ENCODE assay signal across 8 cellular contexts in the genomic region with DNA sequence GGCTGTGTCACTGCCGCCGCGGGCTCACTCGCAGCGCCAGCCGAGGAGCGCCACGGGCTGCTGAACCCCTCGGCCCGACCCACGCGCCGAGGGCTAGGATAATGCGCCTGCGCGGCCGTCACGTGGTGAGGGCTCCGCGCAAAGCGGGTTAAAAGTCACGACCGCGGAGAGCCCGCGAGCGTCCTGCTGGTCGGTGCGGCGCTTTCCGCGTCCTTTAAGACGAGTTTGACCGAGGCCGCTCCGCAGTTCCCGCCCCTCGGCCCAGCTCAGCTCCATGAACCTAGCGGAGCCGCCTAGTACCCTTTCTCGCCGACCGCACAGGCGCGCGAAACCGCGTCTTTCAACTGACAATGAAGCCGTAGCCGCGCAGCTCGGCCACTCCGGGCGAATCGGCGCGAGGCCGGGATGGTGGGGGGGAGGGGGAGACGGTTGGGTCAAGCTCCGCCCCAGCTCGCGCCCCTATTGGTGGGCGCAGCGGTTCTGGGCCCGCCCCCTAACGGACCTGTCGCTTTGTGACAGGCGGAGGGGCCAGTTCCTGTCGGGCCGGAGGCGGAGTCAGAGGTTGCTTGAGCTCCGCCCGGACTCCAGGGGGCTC. TPM values are rescaled to one million over a fixed set of nuclear protein-coding genes. Genes with fewer than 3 reads are reported as not detected.
A peak's percentile ranks its signal among the peaks of the same experiment; 100 is the strongest.
DNase-seq lines count a peak whose midpoint lies in the region; ATAC-seq and TF ChIP-seq lines count a peak whose summit lies in the region.

No MANE protein-coding gene starts in this region.

- H3K27me3 ChIP-seq in upper lobe of right lung: no peaks in the 10 kb centered on the region

- H3K4me1 Mint-ChIP-seq in T-helper 1 cell treated with Interleukin-12 subunit alpha and Interleukin-12 subunit beta and Interleukin-4 antibody, amounts not matched to agents 30 μg/mL and 1 μg/mL, for 36 hours (ENCODE audit: low read depth): peaks cover 16% of the 10 kb centered on the region

- TF ChIP-seq POLR2A in GM15510 (IDR thresholded peaks at IDR 0.05; ENCODE audit: borderline replicate concordance, extremely low read depth, insufficient read length): peak; percentile 82

- H3K4me3 Mint-ChIP-seq in T-helper 1 cell treated with Interleukin-12 subunit alpha and Interleukin-12 subunit beta and Interleukin-4 antibody, amounts not matched to agents 30 μg/mL and 1 μg/mL, for 36 hours: peak overlapping the region; percentile 98

- peak overlapping the region; percentile 81 for H3K4me3 ChIP-seq in upper lobe of right lung

- intact Hi-C loops in left cardiac atrium (cut with DNase I): no loop called here
- intact Hi-C loops in posterior vena cava (cut with DNase I): no loop called here
- intact Hi-C loops in upper lobe of right lung (cut with DNase I): no loop called here

- peak; percentile 86 for ATAC-seq in HG02885 (IDR thresholded peaks at IDR 0.05; ENCODE audit: poor library complexity, unreplicated experiment)
- peak; percentile 95 to 98 for ATAC-seq in left cardiac atrium
- ATAC-seq in upper lobe of right lung: peak; percentile 95

- no peaks in the 10 kb centered on the region for H3K9me3 Mint-ChIP-seq in T-helper 1 cell treated with Interleukin-12 subunit alpha and Interleukin-12 subunit beta and Interleukin-4 antibody, amounts not matched to agents 30 μg/mL and 1 μg/mL, for 36 hours

- H3K27me3 Mint-ChIP-seq in T-helper 1 cell treated with Interleukin-12 subunit alpha and Interleukin-12 subunit beta and Interleukin-4 antibody, amounts not matched to agents 30 μg/mL and 1 μg/mL, for 36 hours (ENCODE audit: low read depth): peaks cover 3% of the 10 kb centered on the region

- DNase-seq in NCI-H1694 (lab: John Stamatoyannopoulos, UW) (peak; percentile 80), amygdala (lab: John Stamatoyannopoulos, UW) (peak; percentile 71 to 100 (median 98)), left cardiac atrium (peak; percentile 99), posterior vena cava (ENCODE audit: low spot score) (peak; percentile 100), upper lobe of right lung (peak; percentile 100)

- peak overlapping the region; percentile 98 for H3K27ac ChIP-seq in upper lobe of right lung

- H3K27ac Mint-ChIP-seq in T-helper 1 cell treated with Interleukin-12 subunit alpha and Interleukin-12 subunit beta and Interleukin-4 antibody, amounts not matched to agents 30 μg/mL and 1 μg/mL, for 36 hours: peak overlapping the region; percentile 99

- TF ChIP-seq CTCF in upper lobe of right lung (IDR thresholded peaks at IDR 0.05): no peak

- H3K36me3 ChIP-seq in upper lobe of right lung: no peaks in the 10 kb centered on the region

- no peaks in the 10 kb centered on the region for H3K9me3 ChIP-seq in upper lobe of right lung

- H3K36me3 Mint-ChIP-seq in T-helper 1 cell treated with Interleukin-12 subunit alpha and Interleukin-12 subunit beta and Interleukin-4 antibody, amounts not matched to agents 30 μg/mL and 1 μg/mL, for 36 hours (ENCODE audit: low read depth): peaks cover 9% of the 10 kb centered on the region

- peaks cover 40% of the 10 kb centered on the region for H3K4me1 ChIP-seq in upper lobe of right lung

RNA-seq across cellular contexts. Expression of gene STT3B, which starts 0.6 kb away (rescaled TPM):
- total RNA-seq in left cardiac atrium (10 to 100 TPM; 76.7 to 88.1 TPM), posterior vena cava (10 to 100 TPM; 82.5 to 84.7 TPM), upper lobe of right lung (129 TPM)

Comparison
In these comparisons a context has a peak if more than half of its experiments do, and no peak if none do; other contexts are left out.
1. Peak in every context shown above with its lines: DNase-seq, ATAC-seq, H3K4me3 ChIP-seq and H3K27ac ChIP-seq.